ENCODE assay signal across 27 cellular contexts in the genomic region with DNA sequence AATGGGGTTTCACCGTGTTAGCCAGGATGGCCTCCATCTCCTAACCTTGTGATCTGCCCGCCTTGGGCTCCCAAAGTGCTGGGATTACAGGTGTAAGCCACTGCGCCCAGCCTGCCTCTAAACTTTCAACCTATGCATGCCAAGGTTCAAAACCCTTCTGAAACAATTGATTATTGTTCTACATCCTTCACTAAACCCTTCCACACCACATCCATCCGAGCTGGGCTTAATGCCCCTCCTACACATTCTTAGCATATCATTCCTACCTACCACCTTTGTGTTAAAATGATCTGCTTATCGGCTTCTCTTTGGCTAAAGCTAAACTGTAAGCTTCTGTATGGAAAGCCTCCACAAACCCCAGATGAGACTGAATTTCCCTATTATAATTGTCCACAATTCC.
"Had no signal": no experiment of that assay in that cellular context is flagged by ENCODE, and none has a peak within 500 bp of the region (broad histone marks: within the 10 kb centered on the region; RNA-seq: fewer than 3 reads in every experiment).

No MANE protein-coding gene starts in this region.

- DNase-seq: activated CD4-positive, alpha-beta T cell treated with anti-CD3 and anti-CD28 coated beads, Interleukin-2, amount 50 U/mL, for 1 hour; activated CD8-positive, alpha-beta T cell treated with anti-CD3 and anti-CD28 coated beads for 36 hours; activated gamma-delta T cell treated with Interleukin-2 at 50 U/mL for 16 hours; activated naive CD4-positive, alpha-beta T cell treated with anti-CD3 and anti-CD28 coated beads, Interleukin-2, amount 50 U/mL, for 16 hours; activated T-cell treated with anti-CD3 and anti-CD28 coated beads, Interleukin-2, amount 50 U/mL, for 4 hours; amniotic stem cell; brain microvascular endothelial cell; cortex of kidney; heart right ventricle; left ventricle myocardium inferior; naive B cell; nephron progenitor cell; ovary; retina; stimulated activated CD4-positive, alpha-beta T cell treated with anti-CD3 and anti-CD28 coated beads, Interleukin-1b, Interleukin-23, amount 100 ng/mL, for 48 hours; stimulated activated CD4-positive, alpha-beta T cell treated with anti-CD3 and anti-CD28 coated beads, Interleukin-4, amount 100 ng/mL, for 4 hours; stimulated activated CD8-positive, alpha-beta memory T cell treated with anti-CD3 and anti-CD28 coated beads, Interleukin-4, amount 100 ng/mL, for 48 hours; stimulated activated naive CD8-positive, alpha-beta T cell treated with anti-CD3 and anti-CD28 coated beads, Interleukin-15, amount 100 ng/mL, for 72 hours; substantia nigra; T-helper 2 cell; upper lobe of left lung had no signal

- H3K4me3 Mint-ChIP-seq: activated CD8-positive, alpha-beta T cell treated with anti-CD3 and anti-CD28 coated beads for 36 hours; activated T-cell treated with anti-CD3 and anti-CD28 coated beads, Interleukin-2, amount 50 U/mL, for 4 hours; activated T-helper 17 cell treated with anti-CD3 and anti-CD28 coated beads, Interleukin-2, amount 50 U/mL, for 72 hours; mesothelial cell of epicardium; naive B cell; nephron progenitor cell; stimulated activated memory B cell treated with anti-CD40 and anti-IgM and Interleukin-4, amounts not matched to agents 10 μg/mL and 1 μg/mL and 100 μg/mL, for 72 hours; stimulated activated naive CD8-positive, alpha-beta T cell treated with anti-CD3 and anti-CD28 coated beads, Interleukin-15, amount 100 ng/mL, for 72 hours had no signal

- H3K9me3 Mint-ChIP-seq: activated CD8-positive, alpha-beta T cell treated with anti-CD3 and anti-CD28 coated beads for 36 hours; activated T-cell treated with anti-CD3 and anti-CD28 coated beads, Interleukin-2, amount 50 U/mL, for 4 hours; activated T-helper 17 cell treated with anti-CD3 and anti-CD28 coated beads, Interleukin-2, amount 50 U/mL, for 72 hours; mesothelial cell of epicardium; naive B cell; nephron progenitor cell; stimulated activated memory B cell treated with anti-CD40 and anti-IgM and Interleukin-4, amounts not matched to agents 10 μg/mL and 1 μg/mL and 100 μg/mL, for 72 hours; stimulated activated naive CD8-positive, alpha-beta T cell treated with anti-CD3 and anti-CD28 coated beads, Interleukin-15, amount 100 ng/mL, for 72 hours had no signal

- FAIRE-seq: astrocyte, islet of Langerhans had no signal

- H3K27me3 Mint-ChIP-seq: naive B cell had no signal

- ATAC-seq: activated CD8-positive, alpha-beta T cell treated with anti-CD3 and anti-CD28 coated beads for 36 hours; activated T-cell treated with anti-CD3 and anti-CD28 coated beads, Interleukin-2, amount 50 U/mL, for 4 hours; activated T-helper 17 cell treated with anti-CD3 and anti-CD28 coated beads, Interleukin-2, amount 50 U/mL, for 72 hours; foreskin keratinocyte; heart right ventricle; stimulated activated memory B cell treated with anti-CD40 and anti-IgM and Interleukin-4, amounts not matched to agents 10 μg/mL and 1 μg/mL and 100 μg/mL, for 72 hours; stimulated activated naive CD8-positive, alpha-beta T cell treated with anti-CD3 and anti-CD28 coated beads, Interleukin-15, amount 100 ng/mL, for 72 hours had no signal

- H3K27ac Mint-ChIP-seq: activated CD8-positive, alpha-beta T cell treated with anti-CD3 and anti-CD28 coated beads for 36 hours; activated T-helper 17 cell treated with anti-CD3 and anti-CD28 coated beads, Interleukin-2, amount 50 U/mL, for 72 hours; mesothelial cell of epicardium; naive B cell; nephron progenitor cell; stimulated activated memory B cell treated with anti-CD40 and anti-IgM and Interleukin-4, amounts not matched to agents 10 μg/mL and 1 μg/mL and 100 μg/mL, for 72 hours; stimulated activated naive CD8-positive, alpha-beta T cell treated with anti-CD3 and anti-CD28 coated beads, Interleukin-15, amount 100 ng/mL, for 72 hours had no signal

- H3K36me3 Mint-ChIP-seq: naive B cell; stimulated activated memory B cell treated with anti-CD40 and anti-IgM and Interleukin-4, amounts not matched to agents 10 μg/mL and 1 μg/mL and 100 μg/mL, for 72 hours had no signal
